8 cellular contexts compared by ENCODE assay signal in the genomic region with DNA sequence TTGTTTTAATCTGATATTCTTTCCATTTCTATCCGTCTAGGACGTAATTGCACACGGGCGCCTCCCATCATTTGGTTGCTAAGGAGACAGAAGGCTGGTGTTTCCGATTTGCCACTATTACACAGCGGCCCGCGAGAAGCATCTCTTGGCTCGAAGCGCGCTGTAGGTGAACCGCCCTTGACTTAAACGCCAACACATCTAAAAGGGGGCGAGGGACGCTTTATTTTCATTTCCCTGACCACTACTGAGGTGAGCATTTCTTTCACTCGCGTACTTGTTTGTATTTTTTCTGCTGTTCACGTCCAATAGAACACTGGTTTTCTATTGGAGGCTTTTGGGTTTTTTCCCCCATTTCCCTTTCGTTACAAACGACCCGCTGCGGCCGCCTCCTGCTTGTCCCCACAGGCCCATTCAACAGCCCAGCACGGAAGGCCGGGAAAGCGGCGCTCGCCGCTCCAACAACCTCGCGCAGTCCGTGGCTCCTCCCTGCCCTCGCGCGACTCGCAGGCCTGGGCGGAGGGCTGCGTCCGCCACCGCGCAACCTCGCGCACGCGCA. TPM values are rescaled to one million over a fixed set of nuclear protein-coding genes. Genes with fewer than 3 reads are reported as not detected.
DNase-seq lines count a peak whose midpoint lies in the region; ATAC-seq lines count a peak whose summit lies in the region.

No MANE protein-coding gene starts in this region.

- 7 to 8% methylated on average over 45 of the region's 45 CpGs for WGBS in ectodermal cell, 2 experiments

- no peaks in the 10 kb centered on the region for H3K36me3 ChIP-seq in ectodermal cell (ENCODE audit: control insufficient read depth, insufficient read depth, low read length)

- H3K27ac ChIP-seq in ectodermal cell (ENCODE audit: insufficient read depth, low read depth, low read length, poor library complexity, severe bottlenecking) = no peak overlapping the region

- intact Hi-C loops in activated CD4-positive, alpha-beta T cell treated with anti-CD3 and anti-CD28 coated beads, Interleukin-2, amount 10 ng/mL, durations not matched to agents 24 days and 14 days (cut with micrococcal nuclease) = loop anchor here (1.0 to 5.0 kb wide), 7 partner anchors 78 to 517 kb away; partner anchors contain the start of genes GMDS, NQO2, PSMG4 and RIPK1

- H3K4me1 Mint-ChIP-seq in activated CD4-positive, alpha-beta T cell treated with anti-CD3 and anti-CD28 coated beads, Interleukin-2, amount 10 ng/mL, durations not matched to agents 24 days and 14 days = peaks cover 39% of the 10 kb centered on the region

- H3K27ac Mint-ChIP-seq in activated CD4-positive, alpha-beta T cell treated with anti-CD3 and anti-CD28 coated beads, Interleukin-2, amount 10 ng/mL, durations not matched to agents 24 days and 14 days = peak overlapping the region; percentile 95

- ATAC-seq in GM18909 (IDR thresholded peaks at IDR 0.05; ENCODE audit: poor library complexity, unreplicated experiment) = peak; percentile 58
- peak; percentile 53 for ATAC-seq in HG03135 (IDR thresholded peaks at IDR 0.05; ENCODE audit: unreplicated experiment)

- peak overlapping the region; percentile 88 for H3K4me3 Mint-ChIP-seq in activated CD4-positive, alpha-beta T cell treated with anti-CD3 and anti-CD28 coated beads, Interleukin-2, amount 10 ng/mL, durations not matched to agents 24 days and 14 days

- peaks cover 17% of the 10 kb centered on the region for H3K36me3 Mint-ChIP-seq in activated CD4-positive, alpha-beta T cell treated with anti-CD3 and anti-CD28 coated beads, Interleukin-2, amount 10 ng/mL, durations not matched to agents 24 days and 14 days (ENCODE audit: low read depth)

- no peaks in the 10 kb centered on the region for H3K27me3 Mint-ChIP-seq in activated CD4-positive, alpha-beta T cell treated with anti-CD3 and anti-CD28 coated beads, Interleukin-2, amount 10 ng/mL, durations not matched to agents 24 days and 14 days

- no peaks in the 10 kb centered on the region for H3K9me3 ChIP-seq in ectodermal cell (ENCODE audit: control insufficient read depth, low read length)

- no peaks in the 10 kb centered on the region for H3K9me3 Mint-ChIP-seq in activated CD4-positive, alpha-beta T cell treated with anti-CD3 and anti-CD28 coated beads, Interleukin-2, amount 10 ng/mL, durations not matched to agents 24 days and 14 days

- H3K4me3 ChIP-seq in ectodermal cell (ENCODE audit: insufficient read depth, low read depth, low read length) = peak overlapping the region; percentile 46

- peaks cover 10% of the 10 kb centered on the region for H3K4me1 ChIP-seq in ectodermal cell (ENCODE audit: control insufficient read depth, insufficient read depth, low read length)

- peak; percentile 80 for DNase-seq in AG20443 (ENCODE audit: low spot score)
- DNase-seq in NCI-H510A (lab: John Stamatoyannopoulos, UW) = peak; percentile 34
- peak; percentile 90 for DNase-seq in activated CD4-positive, alpha-beta T cell treated with anti-CD3 and anti-CD28 coated beads, Interleukin-2, amount 10 ng/mL, durations not matched to agents 24 days and 14 days
- DNase-seq in medulla oblongata (ENCODE audit: extremely low spot score) = peak; percentile 84
- DNase-seq in stimulated activated CD8-positive, alpha-beta memory T cell treated with anti-CD3 and anti-CD28 coated beads, Interleukin-15, amount 100 ng/mL, for 1 hour (ENCODE audit: low read depth) = peak; percentile 34

- H3K27me3 ChIP-seq in ectodermal cell (ENCODE audit: control insufficient read depth, insufficient read depth, low read length, poor library complexity, severe bottlenecking) = no peaks in the 10 kb centered on the region

RNA-seq across cellular contexts. Expression of gene WRNIP1, which starts 0.5 kb away (rescaled TPM):
- total RNA-seq in activated CD4-positive, alpha-beta T cell treated with anti-CD3 and anti-CD28 coated beads, Interleukin-2, amount 10 ng/mL, durations not matched to agents 24 days and 14 days = 49.3 and 50.5 TPM in 2 replicates
- polyA plus RNA-seq in ectodermal cell (2013, experiment 1 of 4) = 35.9 TPM
- 28.0 TPM for polyA plus RNA-seq in ectodermal cell (2013, experiment 2 of 4)
- polyA plus RNA-seq in ectodermal cell (2013, experiment 3 of 4) = 24.3 TPM
- polyA plus RNA-seq in ectodermal cell (2013, experiment 4 of 4) = 27.2 TPM

RNA-seq across cellular contexts. Expression of gene MYLK4, which starts 14.0 kb away (rescaled TPM):
- 0.07 and 0.14 TPM in 2 replicates for total RNA-seq in activated CD4-positive, alpha-beta T cell treated with anti-CD3 and anti-CD28 coated beads, Interleukin-2, amount 10 ng/mL, durations not matched to agents 24 days and 14 days
- 0.50 TPM for polyA plus RNA-seq in ectodermal cell (2013, experiment 1 of 4)
- 0.48 TPM for polyA plus RNA-seq in ectodermal cell (2013, experiment 2 of 4)
- polyA plus RNA-seq in ectodermal cell (2013, experiment 3 of 4) = 0.21 TPM
- polyA plus RNA-seq in ectodermal cell (2013, experiment 4 of 4) = 0.20 TPM

Comparison
In these comparisons a context has a peak if more than half of its experiments do, and no peak if none do; other contexts are left out.
1. DNase-seq: peak in every context shown above with its lines; median percentile 90 in activated CD4-positive, alpha-beta T cell treated with anti-CD3 and anti-CD28 coated beads, Interleukin-2, amount 10 ng/mL, durations not matched to agents 24 days and 14 days; 84 in medulla oblongata; 80 in AG20443; 34 in NCI-H510A; 34 in stimulated activated CD8-positive, alpha-beta memory T cell treated with anti-CD3 and anti-CD28 coated beads, Interleukin-15, amount 100 ng/mL, for 1 hour.